ENCODE assay signal across 1 cellular context in genomic region chr5:1850324-1851154, GRCh38.
TF ChIP-seq lines count a peak whose summit lies in the region.

No MANE protein-coding gene starts in this region.

TF ChIP-seq in GM12891, 5 proteins besides CTCF, POLR2A, EP300 and RAD21:
- no peak for TF ChIP-seq PAX5 (IDR thresholded peaks at IDR 0.05; ENCODE audit: insufficient read depth, low read length, severe bottlenecking)
- no peak for TF ChIP-seq POU2F2 (IDR thresholded peaks at IDR 0.05; ENCODE audit: low read depth, low read length)
- TF ChIP-seq SPI1 (IDR thresholded peaks at IDR 0.05; ENCODE audit: low read depth, low read length): no peak
- TF ChIP-seq POLR2AphosphoS5 (IDR thresholded peaks at IDR 0.05; ENCODE audit: low read depth, low read length): no peak
- no peak for TF ChIP-seq TAF1 (IDR thresholded peaks at IDR 0.05; ENCODE audit: low read depth, low read length)
